In genomic region chr5:171937351-171937750, GRCh38 we compare ENCODE assay signal across 26 cellular contexts.
"Had no signal": no experiment of that assay in that cellular context is flagged by ENCODE, and none has a peak within 500 bp of the region (broad histone marks: within the 10 kb centered on the region; RNA-seq: fewer than 3 reads in every experiment).

No MANE protein-coding gene starts in this region.

- H3K9me3 Mint-ChIP-seq: immature natural killer cell; natural killer cell treated with Interleukin-12 subunit alpha and Interleukin-12 subunit beta and Interleukin-15 and Interleukin-18, amount 100 ng/mL, for 72 hours; stimulated activated effector memory CD8-positive, alpha-beta T cell treated with anti-CD3 and anti-CD28 coated beads, Interleukin-12 subunit alpha, Interleukin-12 subunit beta, amount 100 ng/mL, for 72 hours; stimulated activated naive CD8-positive, alpha-beta T cell treated with anti-CD3 and anti-CD28 coated beads, Interleukin-15, amount 100 ng/mL, for 72 hours; type B pancreatic cell had no signal

- H3K27ac Mint-ChIP-seq: natural killer cell treated with Interleukin-12 subunit alpha and Interleukin-12 subunit beta and Interleukin-15 and Interleukin-18, amount 100 ng/mL, for 72 hours; progenitor cell of endocrine pancreas; stimulated activated effector memory CD8-positive, alpha-beta T cell treated with anti-CD3 and anti-CD28 coated beads, Interleukin-12 subunit alpha, Interleukin-12 subunit beta, amount 100 ng/mL, for 72 hours had no signal

- H3K4me3 Mint-ChIP-seq: immature natural killer cell; naive thymus-derived CD4-positive, alpha-beta T cell; natural killer cell treated with Interleukin-12 subunit alpha and Interleukin-12 subunit beta and Interleukin-15 and Interleukin-18, amount 100 ng/mL, for 72 hours; stimulated activated effector memory CD8-positive, alpha-beta T cell treated with anti-CD3 and anti-CD28 coated beads, Interleukin-12 subunit alpha, Interleukin-12 subunit beta, amount 100 ng/mL, for 72 hours; stimulated activated naive CD8-positive, alpha-beta T cell treated with anti-CD3 and anti-CD28 coated beads, Interleukin-15, amount 100 ng/mL, for 72 hours; type B pancreatic cell had no signal

- H3K4me3 ChIP-seq: left lung, lower lobe of right lung, mucosa of descending colon, ovary, right atrium auricular region, skin epidermis, tibial nerve, vagina had no signal

- H3K9me3 ChIP-seq: ovary had no signal

- H3K27me3 Mint-ChIP-seq: naive thymus-derived CD4-positive, alpha-beta T cell; natural killer cell treated with Interleukin-12 subunit alpha and Interleukin-12 subunit beta and Interleukin-15 and Interleukin-18, amount 100 ng/mL, for 72 hours; progenitor cell of endocrine pancreas; stimulated activated naive CD8-positive, alpha-beta T cell treated with anti-CD3 and anti-CD28 coated beads, Interleukin-15, amount 100 ng/mL, for 72 hours; type B pancreatic cell had no signal

- ATAC-seq: left colon; left lung; lower lobe of right lung; mucosa of descending colon; naive thymus-derived CD4-positive, alpha-beta T cell; natural killer cell treated with Interleukin-12 subunit alpha and Interleukin-12 subunit beta and Interleukin-15 and Interleukin-18, amount 100 ng/mL, for 72 hours; sciatic nerve; stimulated activated effector memory CD8-positive, alpha-beta T cell treated with anti-CD3 and anti-CD28 coated beads, Interleukin-12 subunit alpha, Interleukin-12 subunit beta, amount 100 ng/mL, for 72 hours; stimulated activated naive CD8-positive, alpha-beta T cell treated with anti-CD3 and anti-CD28 coated beads, Interleukin-15, amount 100 ng/mL, for 72 hours had no signal

- H3K36me3 ChIP-seq: left lung, lower lobe of right lung, ovary, right atrium auricular region, vagina had no signal

- H3K27me3 ChIP-seq: left lung, ovary, right atrium auricular region, tibial nerve, vagina had no signal

- DNase-seq: hypothalamus; immature natural killer cell; kidney; left colon; left lung; lower lobe of right lung; midbrain; mucosa of descending colon; naive thymus-derived CD4-positive, alpha-beta T cell; ovary; stimulated activated CD4-positive, alpha-beta T cell treated with anti-CD3 and anti-CD28 coated beads, Interleukin-12 subunit alpha, Interleukin-12 subunit beta, amount 100 ng/mL, for 4 hours; stimulated activated CD4-positive, alpha-beta T cell treated with anti-CD3 and anti-CD28 coated beads, Interleukin-15, amount 100 ng/mL, for 24 hours; stimulated activated CD4-positive, alpha-beta T cell treated with anti-CD3 and anti-CD28 coated beads, Interleukin-4, amount 100 ng/mL, for 24 hours; stimulated activated naive CD4-positive, alpha-beta T cell treated with Interleukin-2 at 50 U/mL for 16 hours; stimulated activated naive CD8-positive, alpha-beta T cell treated with anti-CD3 and anti-CD28 coated beads, Interleukin-15, amount 100 ng/mL, for 72 hours; substantia nigra had no signal

- H3K27ac ChIP-seq: left lung, lower lobe of right lung, ovary, right atrium auricular region, skin epidermis, tibial nerve, vagina had no signal

- FAIRE-seq: islet of Langerhans, kidney had no signal
